ENCODE assay signal across 11 cellular contexts in genomic region chr2:200319587-200320337, GRCh38. TPM values are rescaled to one million over a fixed set of nuclear protein-coding genes. Genes with fewer than 3 reads are reported as not detected.
DNase-seq lines count a peak whose midpoint lies in the region; ATAC-seq, FAIRE-seq and TF ChIP-seq lines count a peak whose summit lies in the region.
"Had no signal": no experiment of that assay in that cellular context is flagged by ENCODE, and none has a peak within 500 bp of the region (broad histone marks: within the 10 kb centered on the region; RNA-seq: fewer than 3 reads in every experiment).

No MANE protein-coding gene starts in this region.

- peaks cover 5% of the 10 kb centered on the region for H3K4me1 ChIP-seq in urinary bladder (ENCODE audit: insufficient read depth)

- no peak for TF ChIP-seq CTCF in bronchial epithelial cell (IDR thresholded peaks at IDR 0.05; ENCODE audit: insufficient read depth, low read length, severe bottlenecking)

- DNase-seq in NCI-H82 (lab: John Stamatoyannopoulos, UW), result peak; percentile 7
- DNase-seq in NCI-H82 treated with DMSO at 0.1 percent for 48 hours (lab: John Stamatoyannopoulos, UW; ENCODE audit: unreplicated experiment), result no peak
- DNase-seq in bronchial epithelial cell (ENCODE audit: low read depth), result peak; percentile 90
- peak; percentile 29 for DNase-seq in left kidney (ENCODE audit: low read depth, low spot score)
- no peak for DNase-seq in stimulated activated naive CD4-positive, alpha-beta T cell treated with Interleukin-2 at 50 U/mL for 16 hours (lab: John Stamatoyannopoulos, UW)
- DNase-seq in iPS-NIHi11 (ENCODE audit: low spot score), result no peak
- DNase-seq in stimulated activated naive CD8-positive, alpha-beta T cell treated with anti-CD3 and anti-CD28 coated beads, Interleukin-15, Interleukin-2, amounts not matched to agents 100 U/mL and 50 U/mL, for 24 hours, result no peak
- DNase-seq: immature natural killer cell, NCI-H1105 treated with DMSO at 0.1 percent for 48 hours had no signal

- H3K27ac ChIP-seq in urinary bladder (ENCODE audit: low read depth), result peak overlapping the region; percentile 66
- H3K27ac ChIP-seq: thoracic aorta had no signal

- H3K36me3 ChIP-seq in bronchial epithelial cell (ENCODE audit: control insufficient read depth, insufficient read depth, low read length) (no peaks in the 10 kb centered on the region), urinary bladder (ENCODE audit: insufficient read depth) (no peaks in the 10 kb centered on the region)
- H3K36me3 ChIP-seq: thoracic aorta had no signal

- 54% methylated on average over 3 of the region's 3 CpGs for WGBS in urinary bladder

- no peaks in the 10 kb centered on the region for H3K27me3 ChIP-seq in bronchial epithelial cell (ENCODE audit: control insufficient read depth, insufficient read depth, low read length)

- no peak for FAIRE-seq in bronchial epithelial cell (lab: Jason Lieb, UNC)

- no peak overlapping the region for H3K4me3 ChIP-seq in bronchial epithelial cell (ENCODE audit: low read depth, low read length)
- H3K4me3 ChIP-seq in urinary bladder (ENCODE audit: low read depth, low read length), result no peak overlapping the region
- H3K4me3 ChIP-seq: thoracic aorta had no signal

- no peak for ATAC-seq in stimulated activated naive CD8-positive, alpha-beta T cell treated with anti-CD3 and anti-CD28 coated beads, Interleukin-15, Interleukin-2, amounts not matched to agents 100 U/mL and 50 U/mL, for 24 hours

RNA-seq across cellular contexts. Expression of gene SPATS2L, which starts 13.3 kb away (rescaled TPM):
- total RNA-seq in bronchial epithelial cell, result 37.6 and 56.3 TPM in 2 replicates
- 128 TPM for total RNA-seq in urinary bladder
- polyA plus RNA-seq in urinary bladder, result 57.7 TPM

Comparison
In these comparisons a context has a peak if more than half of its experiments do, and no peak if none do; other contexts are left out.
1. DNase-seq: peak in NCI-H82 (single experiment), bronchial epithelial cell (single experiment) and left kidney (single experiment); none in NCI-H82 treated with DMSO at 0.1 percent for 48 hours (single experiment), stimulated activated naive CD4-positive, alpha-beta T cell treated with Interleukin-2 at 50 U/mL for 16 hours (single experiment), iPS-NIHi11 (single experiment) and stimulated activated naive CD8-positive, alpha-beta T cell treated with anti-CD3 and anti-CD28 coated beads, Interleukin-15, Interleukin-2, amounts not matched to agents 100 U/mL and 50 U/mL, for 24 hours (single experiment).